Comparison of ENCODE assay signal across 13 cellular contexts in genomic region chr1:7538033-7538432, GRCh38.
A peak's percentile ranks its signal among the peaks of the same experiment; 100 is the strongest.
DNase-seq lines count a peak whose midpoint lies in the region; ATAC-seq, FAIRE-seq and TF ChIP-seq lines count a peak whose summit lies in the region.
"Had no signal": no experiment of that assay in that cellular context is flagged by ENCODE, and none has a peak within 500 bp of the region (broad histone marks: within the 10 kb centered on the region; RNA-seq: fewer than 3 reads in every experiment).

No MANE protein-coding gene starts in this region.

- no peaks in the 10 kb centered on the region for H3K9me3 Mint-ChIP-seq in activated CD8-positive, alpha-beta memory T cell treated with anti-CD3 and anti-CD28 coated beads, Interleukin-2, amount 10 ng/mL, durations not matched to agents 7 days and 5 days (ENCODE audit: low read depth)
- H3K9me3 Mint-ChIP-seq: activated T-cell treated with anti-CD3 and anti-CD28 coated beads, Interleukin-2, amount 50 U/mL, for 72 hours had no signal

- no peaks in the 10 kb centered on the region for H3K4me1 Mint-ChIP-seq in activated CD8-positive, alpha-beta memory T cell treated with anti-CD3 and anti-CD28 coated beads, Interleukin-2, amount 10 ng/mL, durations not matched to agents 7 days and 5 days

- H3K9me3 ChIP-seq in mesodermal cell (ENCODE audit: control insufficient read depth, low read length): no peaks in the 10 kb centered on the region
- H3K9me3 ChIP-seq: right lobe of liver, thoracic aorta had no signal

- ATAC-seq in GM18858 (IDR thresholded peaks at IDR 0.05; ENCODE audit: unreplicated experiment): no peak
- no peak for ATAC-seq in HG03432 (IDR thresholded peaks at IDR 0.05; ENCODE audit: unreplicated experiment)
- no peak for ATAC-seq in activated CD8-positive, alpha-beta memory T cell treated with anti-CD3 and anti-CD28 coated beads, Interleukin-2, amount 10 ng/mL, durations not matched to agents 7 days and 5 days
- ATAC-seq: activated T-cell treated with anti-CD3 and anti-CD28 coated beads, Interleukin-2, amount 50 U/mL, for 72 hours had no signal

- no peaks in the 10 kb centered on the region for H3K27me3 Mint-ChIP-seq in activated CD8-positive, alpha-beta memory T cell treated with anti-CD3 and anti-CD28 coated beads, Interleukin-2, amount 10 ng/mL, durations not matched to agents 7 days and 5 days

- FAIRE-seq in bronchial epithelial cell (lab: Jason Lieb, UNC): no peak

- no peak overlapping the region for H3K27ac Mint-ChIP-seq in activated CD8-positive, alpha-beta memory T cell treated with anti-CD3 and anti-CD28 coated beads, Interleukin-2, amount 10 ng/mL, durations not matched to agents 7 days and 5 days
- H3K27ac Mint-ChIP-seq: activated T-cell treated with anti-CD3 and anti-CD28 coated beads, Interleukin-2, amount 50 U/mL, for 72 hours had no signal

- peak; percentile 36 for DNase-seq in ELF-1 (ENCODE audit: low read depth, low spot score)
- peak; percentile 79 for DNase-seq in M059J (ENCODE audit: low read depth)
- DNase-seq in bronchial epithelial cell (ENCODE audit: low read depth): peak; percentile 25
- DNase-seq in activated CD8-positive, alpha-beta memory T cell treated with anti-CD3 and anti-CD28 coated beads, Interleukin-2, amount 10 ng/mL, durations not matched to agents 7 days and 5 days: no peak
- DNase-seq: activated T-cell treated with anti-CD3 and anti-CD28 coated beads, Interleukin-2, amount 50 U/mL, for 72 hours; MM.1S had no signal

- H3K4me3 ChIP-seq in bronchial epithelial cell (ENCODE audit: low read depth, low read length): no peak overlapping the region
- no peak overlapping the region for H3K4me3 ChIP-seq in mesodermal cell (ENCODE audit: extremely low read depth, insufficient read depth, low read length, poor library complexity, severe bottlenecking)
- H3K4me3 ChIP-seq: cardiac muscle cell, right lobe of liver, SK-N-MC, thoracic aorta had no signal

- no peaks in the 10 kb centered on the region for H3K4me1 ChIP-seq in mesodermal cell (ENCODE audit: control insufficient read depth, insufficient read depth, low read length, poor library complexity, severe bottlenecking)
- H3K4me1 ChIP-seq: right lobe of liver had no signal

- peaks cover 2% of the 10 kb centered on the region for H3K27me3 ChIP-seq in bronchial epithelial cell (ENCODE audit: control insufficient read depth, insufficient read depth, low read length)
- H3K27me3 ChIP-seq: cardiac muscle cell, right lobe of liver had no signal

- WGBS in mesodermal cell (ENCODE audit: insufficient coverage in 2 of 2), 2 experiments: 68 to 88% methylated on average over 5 to 6 of the region's 6 CpGs

- no peaks in the 10 kb centered on the region for H3K36me3 Mint-ChIP-seq in activated CD8-positive, alpha-beta memory T cell treated with anti-CD3 and anti-CD28 coated beads, Interleukin-2, amount 10 ng/mL, durations not matched to agents 7 days and 5 days

- no peak overlapping the region for H3K4me3 Mint-ChIP-seq in activated CD8-positive, alpha-beta memory T cell treated with anti-CD3 and anti-CD28 coated beads, Interleukin-2, amount 10 ng/mL, durations not matched to agents 7 days and 5 days
- H3K4me3 Mint-ChIP-seq: activated T-cell treated with anti-CD3 and anti-CD28 coated beads, Interleukin-2, amount 50 U/mL, for 72 hours had no signal

- H3K27ac ChIP-seq in mesodermal cell (ENCODE audit: low read depth, low read length, severe bottlenecking): peak overlapping the region; percentile 61
- H3K27ac ChIP-seq: cardiac muscle cell, right lobe of liver, SK-N-MC, thoracic aorta had no signal

- CTCF ChIA-PET in activated CD8-positive, alpha-beta memory T cell treated with anti-CD3 and anti-CD28 coated beads, Interleukin-2, amount 10 ng/mL, durations not matched to agents 7 days and 5 days (lab: Charles Lee): no interaction called here

- no peak for TF ChIP-seq CTCF in bronchial epithelial cell (IDR thresholded peaks at IDR 0.05; ENCODE audit: insufficient read depth, low read length, severe bottlenecking)

- H3K36me3 ChIP-seq in bronchial epithelial cell (ENCODE audit: control insufficient read depth, insufficient read depth, low read length) (no peaks in the 10 kb centered on the region), mesodermal cell (ENCODE audit: control insufficient read depth, insufficient read depth, low read length) (no peaks in the 10 kb centered on the region)
- H3K36me3 ChIP-seq: cardiac muscle cell, right lobe of liver, thoracic aorta had no signal
